ENCODE assay signal across 23 cellular contexts in the genomic region with DNA sequence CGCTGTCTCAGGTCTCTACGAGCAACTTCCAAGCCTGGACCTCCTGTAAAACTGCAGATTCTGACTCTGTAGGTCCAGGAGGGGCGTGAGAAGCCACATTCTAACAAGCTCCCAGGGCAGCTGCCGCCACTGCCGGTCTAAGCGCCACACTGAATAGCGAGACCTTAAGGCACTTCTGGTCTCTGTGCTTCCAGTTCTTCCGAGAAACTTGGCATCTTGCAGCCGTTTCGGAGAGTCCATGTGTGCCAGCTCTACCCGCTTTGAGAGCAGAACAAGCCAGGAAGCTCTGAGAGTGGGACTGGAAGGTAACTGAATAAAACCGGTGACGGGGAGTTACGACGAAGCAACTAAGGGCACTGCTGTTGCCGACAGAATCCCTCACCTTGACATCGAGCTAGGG. TPM values are rescaled to one million over a fixed set of nuclear protein-coding genes. Genes with fewer than 3 reads are reported as not detected.
"Had no signal": no experiment of that assay in that cellular context is flagged by ENCODE, and none has a peak within 500 bp of the region (broad histone marks: within the 10 kb centered on the region; RNA-seq: fewer than 3 reads in every experiment).

No MANE protein-coding gene starts in this region.

- H3K27ac ChIP-seq: breast epithelium, SJSA1 had no signal

- H3K36me3 Mint-ChIP-seq: activated naive CD4-positive, alpha-beta T cell treated with anti-CD3 and anti-CD28 coated beads, Interleukin-2, amount 10 ng/mL, durations not matched to agents 7 days and 5 days; activated naive CD8-positive, alpha-beta T cell treated with anti-CD3 and anti-CD28 coated beads for 36 hours had no signal

- H3K27me3 ChIP-seq: breast epithelium, SJSA1 had no signal

- H3K9me3 ChIP-seq: breast epithelium, SJSA1 had no signal

- H3K4me3 ChIP-seq: breast epithelium, SJSA1 had no signal

- H3K4me1 ChIP-seq: breast epithelium, SJSA1 had no signal

- DNase-seq: activated CD4-positive, alpha-beta T cell treated with anti-CD3 and anti-CD28 coated beads for 4 hours; activated CD8-positive, alpha-beta memory T cell treated with anti-CD3 and anti-CD28 coated beads, Interleukin-2, amount 50 U/mL, for 4 hours; activated CD8-positive, alpha-beta T cell treated with anti-CD3 and anti-CD28 coated beads for 36 hours; activated gamma-delta T cell treated with Interleukin-2 at 50 U/mL for 16 hours; activated naive CD4-positive, alpha-beta T cell treated with anti-CD3 and anti-CD28 coated beads, Interleukin-2, amount 10 ng/mL, durations not matched to agents 7 days and 5 days; activated naive CD8-positive, alpha-beta T cell treated with anti-CD3 and anti-CD28 coated beads for 36 hours; activated T-cell treated with anti-CD3 and anti-CD28 coated beads, Interleukin-2, amount 50 U/mL, for 72 hours; KG1; NCI-H1048; NCI-H146; NCI-H2029 treated with DMSO at 0.1 percent for 48 hours; NCI-H345; NCI-H510A; NCI-H69; NK-92 treated with Interleukin-12 subunit alpha and Interleukin-12 subunit beta, amount 100 ng/mL, for 24 hours; PC-3; SHP77 had no signal

- H3K36me3 ChIP-seq: breast epithelium, SJSA1 had no signal

- H3K4me3 Mint-ChIP-seq: activated CD8-positive, alpha-beta T cell treated with anti-CD3 and anti-CD28 coated beads for 36 hours; activated naive CD4-positive, alpha-beta T cell treated with anti-CD3 and anti-CD28 coated beads, Interleukin-2, amount 10 ng/mL, durations not matched to agents 7 days and 5 days; activated naive CD8-positive, alpha-beta T cell treated with anti-CD3 and anti-CD28 coated beads for 36 hours; activated T-cell treated with anti-CD3 and anti-CD28 coated beads, Interleukin-2, amount 50 U/mL, for 72 hours; T-helper 1 cell treated with Interleukin-12 subunit alpha and Interleukin-12 subunit beta and Interleukin-4 antibody, amounts not matched to agents 30 μg/mL and 1 μg/mL, for 36 hours had no signal

- H3K9me3 Mint-ChIP-seq: activated CD8-positive, alpha-beta T cell treated with anti-CD3 and anti-CD28 coated beads for 36 hours; activated naive CD4-positive, alpha-beta T cell treated with anti-CD3 and anti-CD28 coated beads, Interleukin-2, amount 10 ng/mL, durations not matched to agents 7 days and 5 days; activated naive CD8-positive, alpha-beta T cell treated with anti-CD3 and anti-CD28 coated beads for 36 hours; activated T-cell treated with anti-CD3 and anti-CD28 coated beads, Interleukin-2, amount 50 U/mL, for 72 hours; activated T-helper 2 cell treated with anti-CD3 and anti-CD28 coated beads, Interferon-gamma antibody, Interleukin-2, Interleukin-4, amounts not matched to agents 10 μg/mL and 5 μg/mL and 100 μg/mL, durations not matched to agents 14 hours and 24 hours and 36 hours; T-helper 1 cell treated with Interleukin-12 subunit alpha and Interleukin-12 subunit beta and Interleukin-4 antibody, amounts not matched to agents 30 μg/mL and 1 μg/mL, for 36 hours had no signal

- H3K27ac Mint-ChIP-seq: activated CD8-positive, alpha-beta T cell treated with anti-CD3 and anti-CD28 coated beads for 36 hours; activated naive CD4-positive, alpha-beta T cell treated with anti-CD3 and anti-CD28 coated beads, Interleukin-2, amount 10 ng/mL, durations not matched to agents 7 days and 5 days; activated naive CD8-positive, alpha-beta T cell treated with anti-CD3 and anti-CD28 coated beads for 36 hours; activated T-cell treated with anti-CD3 and anti-CD28 coated beads, Interleukin-2, amount 50 U/mL, for 72 hours; activated T-helper 2 cell treated with anti-CD3 and anti-CD28 coated beads, Interferon-gamma antibody, Interleukin-2, Interleukin-4, amounts not matched to agents 10 μg/mL and 5 μg/mL and 100 μg/mL, durations not matched to agents 14 hours and 24 hours and 36 hours; T-helper 1 cell treated with Interleukin-12 subunit alpha and Interleukin-12 subunit beta and Interleukin-4 antibody, amounts not matched to agents 30 μg/mL and 1 μg/mL, for 36 hours had no signal

- H3K4me1 Mint-ChIP-seq: activated naive CD4-positive, alpha-beta T cell treated with anti-CD3 and anti-CD28 coated beads, Interleukin-2, amount 10 ng/mL, durations not matched to agents 7 days and 5 days; activated naive CD8-positive, alpha-beta T cell treated with anti-CD3 and anti-CD28 coated beads for 36 hours had no signal

RNA-seq across cellular contexts. Expression of gene AGT, which starts 12.5 kb away (rescaled TPM):
- total RNA-seq: activated CD8-positive, alpha-beta T cell treated with anti-CD3 and anti-CD28 coated beads for 36 hours; activated naive CD8-positive, alpha-beta T cell treated with anti-CD3 and anti-CD28 coated beads for 36 hours; activated T-cell treated with anti-CD3 and anti-CD28 coated beads, Interleukin-2, amount 50 U/mL, for 72 hours; activated T-helper 2 cell treated with anti-CD3 and anti-CD28 coated beads, Interferon-gamma antibody, Interleukin-2, Interleukin-4, amounts not matched to agents 10 μg/mL and 5 μg/mL and 100 μg/mL, durations not matched to agents 14 hours and 24 hours and 36 hours; M059J; PC-3; SJSA1 had no signal

RNA-seq across cellular contexts. Expression of gene CAPN9, which starts 45.8 kb away (rescaled TPM):
- total RNA-seq: activated CD8-positive, alpha-beta T cell treated with anti-CD3 and anti-CD28 coated beads for 36 hours; activated naive CD8-positive, alpha-beta T cell treated with anti-CD3 and anti-CD28 coated beads for 36 hours; activated T-cell treated with anti-CD3 and anti-CD28 coated beads, Interleukin-2, amount 50 U/mL, for 72 hours; activated T-helper 2 cell treated with anti-CD3 and anti-CD28 coated beads, Interferon-gamma antibody, Interleukin-2, Interleukin-4, amounts not matched to agents 10 μg/mL and 5 μg/mL and 100 μg/mL, durations not matched to agents 14 hours and 24 hours and 36 hours; LHCN-M2; M059J; PC-3; SJSA1 had no signal
